ENCODE assay signal across 8 cellular contexts in genomic region chr13:108895220-108895704, GRCh38.
DNase-seq lines count a peak whose midpoint lies in the region; TF ChIP-seq lines count a peak whose summit lies in the region.

No MANE protein-coding gene starts in this region.

- H3K4me2 ChIP-seq in neural progenitor cell: no peak overlapping the region

- H3K4me1 ChIP-seq in neural progenitor cell: no peaks in the 10 kb centered on the region

- no peak overlapping the region for H2AFZ ChIP-seq in neural progenitor cell (replicated peaks)

- DNase-seq in DMS153 treated with DMSO at 0.1 percent for 48 hours (lab: John Stamatoyannopoulos, UW; ENCODE audit: unreplicated experiment): peak; percentile 51
- DNase-seq in HFFc6: peak; percentile 61
- DNase-seq in NCI-H82 treated with DMSO at 0.1 percent for 48 hours (lab: John Stamatoyannopoulos, UW; ENCODE audit: unreplicated experiment): peak; percentile 32
- no peak for DNase-seq in coronary artery (ENCODE audit: low spot score)
- DNase-seq in neural progenitor cell (ENCODE audit: low spot score): peak; percentile 57
- no peak for DNase-seq in T1000 (lab: John Stamatoyannopoulos, UW)
- DNase-seq in nucleus accumbens (lab: John Stamatoyannopoulos, UW): no peak
- no peak for DNase-seq in MG63

- H3K4me3 Mint-ChIP-seq in HFFc6 (no peak overlapping the region), neural progenitor cell (no peak overlapping the region)

- H3K27me3 ChIP-seq in neural progenitor cell (no peaks in the 10 kb centered on the region), MG63 (no peaks in the 10 kb centered on the region)

- H3K4me3 ChIP-seq in coronary artery: no peak overlapping the region
- no peak overlapping the region for H3K4me3 ChIP-seq in neural progenitor cell
- no peak overlapping the region for H3K4me3 ChIP-seq in MG63

- no peaks in the 10 kb centered on the region for H3F3A ChIP-seq in neural progenitor cell (ENCODE audit: low read depth)

- TF ChIP-seq CTCF in HFFc6 (IDR thresholded peaks at IDR 0.05) (peak; percentile 87), coronary artery (IDR thresholded peaks at IDR 0.05) (peak; percentile 33), neural progenitor cell (IDR thresholded peaks at IDR 0.05) (peak; percentile 70)

- H3K27ac Mint-ChIP-seq in HFFc6 (no peak overlapping the region), neural progenitor cell (no peak overlapping the region)

- H3K9me3 ChIP-seq in neural progenitor cell (ENCODE audit: low read depth) (no peaks in the 10 kb centered on the region), MG63 (no peaks in the 10 kb centered on the region)

- no peak overlapping the region for H3K27ac ChIP-seq in coronary artery
- H3K27ac ChIP-seq in neural progenitor cell: no peak overlapping the region

- H3K4me1 Mint-ChIP-seq in HFFc6 (ENCODE audit: low read depth): peaks cover 11% of the 10 kb centered on the region
- H3K4me1 Mint-ChIP-seq in neural progenitor cell: no peaks in the 10 kb centered on the region

- no peaks in the 10 kb centered on the region for H4K20me1 ChIP-seq in neural progenitor cell (ENCODE audit: low read depth)

- H3K9ac ChIP-seq in neural progenitor cell: no peak overlapping the region

- H3K9me3 Mint-ChIP-seq in HFFc6: no peaks in the 10 kb centered on the region
- peaks cover 2% of the 10 kb centered on the region for H3K9me3 Mint-ChIP-seq in neural progenitor cell

- H3K36me3 ChIP-seq in neural progenitor cell: no peaks in the 10 kb centered on the region
- H3K36me3 ChIP-seq in MG63: no peaks in the 10 kb centered on the region

- H3K36me3 Mint-ChIP-seq in HFFc6 (ENCODE audit: low read depth): no peaks in the 10 kb centered on the region
- no peaks in the 10 kb centered on the region for H3K36me3 Mint-ChIP-seq in neural progenitor cell

- H3K79me2 ChIP-seq in neural progenitor cell (ENCODE audit: low read depth): no peaks in the 10 kb centered on the region

- H3K27me3 Mint-ChIP-seq in HFFc6 (ENCODE audit: insufficient read depth): peaks cover 9% of the 10 kb centered on the region
- H3K27me3 Mint-ChIP-seq in neural progenitor cell (ENCODE audit: insufficient read depth, low read depth): no peaks in the 10 kb centered on the region

Comparison
In these comparisons a context has a peak if more than half of its experiments do, and no peak if none do; other contexts are left out.
1. DNase-seq: peak in DMS153 treated with DMSO at 0.1 percent for 48 hours (single experiment), HFFc6 (single experiment), NCI-H82 treated with DMSO at 0.1 percent for 48 hours (single experiment) and neural progenitor cell (single experiment); none in coronary artery (single experiment), T1000 (single experiment), nucleus accumbens (0 of 56) and MG63 (single experiment).
2. CTCF ChIP-seq: peak in every context shown above with its lines; median percentile 87 in HFFc6; 70 in neural progenitor cell; 33 in coronary artery.